Comparison of ENCODE assay signal across 1 cellular context in the genomic region with DNA sequence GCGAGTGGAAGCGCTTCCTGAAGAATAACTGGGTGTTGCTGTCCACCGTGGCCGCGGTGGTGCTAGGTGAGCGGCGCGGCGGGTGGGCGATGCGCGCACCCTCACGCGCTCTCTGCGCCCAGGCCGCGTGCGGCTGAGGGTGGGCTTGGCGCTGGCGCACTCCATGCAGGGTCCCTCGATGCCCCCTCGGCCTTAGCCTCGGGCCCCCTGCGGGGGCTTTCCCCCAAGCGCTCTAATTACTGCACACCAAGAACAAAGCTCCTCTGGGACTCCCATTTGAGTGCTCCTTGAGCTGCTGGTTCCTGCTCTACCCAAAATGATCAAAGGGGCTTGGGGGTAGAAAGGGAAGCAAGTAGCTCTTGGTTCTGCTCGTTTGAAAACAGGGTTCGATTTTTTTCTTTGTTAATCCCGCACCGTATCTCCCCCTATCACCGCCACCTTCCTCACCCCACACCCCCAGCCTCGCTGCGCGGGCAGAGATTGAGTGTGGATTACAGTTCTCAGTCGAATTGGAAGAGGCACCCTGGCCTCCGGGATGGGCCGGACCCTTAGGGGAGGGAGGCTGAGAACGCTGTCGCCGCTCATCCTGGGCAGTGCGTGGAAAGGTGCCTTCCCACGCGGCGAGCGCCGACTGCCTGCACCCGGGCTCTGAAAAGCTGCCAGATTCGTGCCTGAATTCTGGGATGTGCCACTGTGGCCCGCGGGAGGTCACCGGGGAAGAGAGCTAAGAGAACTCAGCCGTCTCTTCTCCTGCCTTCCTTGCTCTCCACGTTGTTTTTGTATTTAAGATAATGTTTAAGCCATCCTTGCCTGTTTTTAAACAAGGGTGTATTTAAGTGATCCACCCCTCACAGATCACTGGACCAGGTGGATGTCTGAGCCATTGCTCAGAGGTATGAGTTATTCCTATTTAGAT.
A peak's percentile ranks its signal among the peaks of the same experiment; 100 is the strongest.
TF ChIP-seq lines count a peak whose summit lies in the region.

No MANE protein-coding gene starts in this region.

TF ChIP-seq in H1, 55 proteins besides CTCF, POLR2A, EP300 and RAD21 (continued from another document):
- peak; percentile 48; the same call in 1 of the 2 replicates for TF ChIP-seq SUZ12 (IDR thresholded peaks at IDR 0.05; ENCODE audit: low read length)
- no peak for TF ChIP-seq CHD1 (IDR thresholded peaks at IDR 0.05; ENCODE audit: low read depth, low read length)
- no peak for TF ChIP-seq SP4 (IDR thresholded peaks at IDR 0.05; ENCODE audit: low read length)
- TF ChIP-seq EGR1 (IDR thresholded peaks at IDR 0.05; ENCODE audit: borderline replicate concordance, low read depth, low read length) = no peak
- 0 out of 2 replicates have a peak, but pooled peaks have one; percentile 1 for TF ChIP-seq RBBP5 (IDR thresholded peaks at IDR 0.05; ENCODE audit: borderline replicate concordance, low read depth, low read length)
- TF ChIP-seq BACH1 (IDR thresholded peaks at IDR 0.05; ENCODE audit: low read length) = peak; percentile 17
- TF ChIP-seq CBX5 (IDR thresholded peaks at IDR 0.05; ENCODE audit: low read depth, low read length) = no peak
- TF ChIP-seq, protein P1, sequence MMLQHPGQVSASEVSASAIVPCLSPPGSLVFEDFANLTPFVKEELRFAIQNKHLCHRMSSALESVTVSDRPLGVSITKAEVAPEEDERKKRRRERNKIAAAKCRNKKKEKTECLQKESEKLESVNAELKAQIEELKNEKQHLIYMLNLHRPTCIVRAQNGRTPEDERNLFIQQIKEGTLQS (IDR thresholded peaks at IDR 0.05; ENCODE audit: insufficient read depth, low read depth, low read length) = no peak
- TF ChIP-seq POU5F1 (IDR thresholded peaks at IDR 0.05; ENCODE audit: low read depth, low read length) = no peak
- TF ChIP-seq YY1 (IDR thresholded peaks at IDR 0.05; ENCODE audit: low read depth, low read length) = no peak
- TF ChIP-seq, protein P2, sequence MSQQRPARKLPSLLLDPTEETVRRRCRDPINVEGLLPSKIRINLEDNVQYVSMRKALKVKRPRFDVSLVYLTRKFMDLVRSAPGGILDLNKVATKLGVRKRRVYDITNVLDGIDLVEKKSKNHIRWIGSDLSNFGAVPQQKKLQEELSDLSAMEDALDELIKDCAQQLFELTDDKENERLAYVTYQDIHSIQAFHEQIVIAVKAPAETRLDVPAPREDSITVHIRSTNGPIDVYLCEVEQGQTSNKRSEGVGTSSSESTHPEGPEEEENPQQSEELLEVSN (IDR thresholded peaks at IDR 0.05) = no peak
- TF ChIP-seq BCL11A (IDR thresholded peaks at IDR 0.05; ENCODE audit: low read depth in 2 of 2, low read length in 2 of 2) = no peak
- TF ChIP-seq SP1 (IDR thresholded peaks at IDR 0.05; ENCODE audit: low read depth, low read length) = no peak
- TF ChIP-seq MAFK (IDR thresholded peaks at IDR 0.05; ENCODE audit: low read depth, low read length) = no peak
- TF ChIP-seq JUN (IDR thresholded peaks at IDR 0.05; ENCODE audit: low read depth, low read length) = no peak
- TF ChIP-seq TAF7 (optimal IDR thresholded peaks at IDR 0.05; ENCODE audit: borderline replicate concordance, low read depth, low read length) = no peak
- no peak for TF ChIP-seq CTBP2 (IDR thresholded peaks at IDR 0.05; ENCODE audit: borderline replicate concordance, insufficient read depth, insufficient read length, low read length)
- TF ChIP-seq KDM5A (IDR thresholded peaks at IDR 0.05; ENCODE audit: low read length) = no peak
- no peak for TF ChIP-seq BRCA1 (IDR thresholded peaks at IDR 0.05; ENCODE audit: low read depth, low read length)
- TF ChIP-seq ASH2L (IDR thresholded peaks at IDR 0.05; ENCODE audit: low read length) = peak; percentile 16
- no peak for TF ChIP-seq ZNF274 (IDR thresholded peaks at IDR 0.05; ENCODE audit: borderline replicate concordance, extremely low read depth, low read length)
- no peak for TF ChIP-seq RFX5 (IDR thresholded peaks at IDR 0.05; ENCODE audit: borderline replicate concordance, low read depth, low read length)
- no peak for TF ChIP-seq NRF1 (IDR thresholded peaks at IDR 0.05; ENCODE audit: low read depth, low read length)
- no peak for TF ChIP-seq NANOG (IDR thresholded peaks at IDR 0.05; ENCODE audit: insufficient read depth, low read depth, low read length, poor library complexity, severe bottlenecking)
- TF ChIP-seq KDM1A (IDR thresholded peaks at IDR 0.05; ENCODE audit: borderline replicate concordance, low read length) = peak; percentile 31; the same call in 1 of the 2 replicates
- TF ChIP-seq GABPA (IDR thresholded peaks at IDR 0.05; ENCODE audit: borderline replicate concordance, insufficient read depth, low read length) = no peak
- TF ChIP-seq, protein P3, sequence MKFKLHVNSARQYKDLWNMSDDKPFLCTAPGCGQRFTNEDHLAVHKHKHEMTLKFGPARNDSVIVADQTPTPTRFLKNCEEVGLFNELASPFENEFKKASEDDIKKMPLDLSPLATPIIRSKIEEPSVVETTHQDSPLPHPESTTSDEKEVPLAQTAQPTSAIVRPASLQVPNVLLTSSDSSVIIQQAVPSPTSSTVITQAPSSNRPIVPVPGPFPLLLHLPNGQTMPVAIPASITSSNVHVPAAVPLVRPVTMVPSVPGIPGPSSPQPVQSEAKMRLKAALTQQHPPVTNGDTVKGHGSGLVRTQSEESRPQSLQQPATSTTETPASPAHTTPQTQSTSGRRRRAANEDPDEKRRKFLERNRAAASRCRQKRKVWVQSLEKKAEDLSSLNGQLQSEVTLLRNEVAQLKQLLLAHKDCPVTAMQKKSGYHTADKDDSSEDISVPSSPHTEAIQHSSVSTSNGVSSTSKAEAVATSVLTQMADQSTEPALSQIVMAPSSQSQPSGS (IDR thresholded peaks at IDR 0.05; ENCODE audit: low read length) = no peak
- TF ChIP-seq TEAD4 (IDR thresholded peaks at IDR 0.05; ENCODE audit: low read depth, low read length) = no peak
- no peak for TF ChIP-seq RNF2 (IDR thresholded peaks at IDR 0.05; ENCODE audit: borderline replicate concordance, low read depth, low read length, missing control alignments, poor library complexity, severe bottlenecking)
- no peak for TF ChIP-seq RXRA (IDR thresholded peaks at IDR 0.05; ENCODE audit: insufficient read depth, low read depth, low read length)
- TF ChIP-seq, protein P4, sequence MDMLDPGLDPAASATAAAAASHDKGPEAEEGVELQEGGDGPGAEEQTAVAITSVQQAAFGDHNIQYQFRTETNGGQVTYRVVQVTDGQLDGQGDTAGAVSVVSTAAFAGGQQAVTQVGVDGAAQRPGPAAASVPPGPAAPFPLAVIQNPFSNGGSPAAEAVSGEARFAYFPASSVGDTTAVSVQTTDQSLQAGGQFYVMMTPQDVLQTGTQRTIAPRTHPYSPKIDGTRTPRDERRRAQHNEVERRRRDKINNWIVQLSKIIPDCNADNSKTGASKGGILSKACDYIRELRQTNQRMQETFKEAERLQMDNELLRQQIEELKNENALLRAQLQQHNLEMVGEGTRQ (IDR thresholded peaks at IDR 0.05; ENCODE audit: low read length) = no peak
- TF ChIP-seq SIRT6 (IDR thresholded peaks at IDR 0.05; ENCODE audit: low read length) = no peak
- no peak for TF ChIP-seq JUND (IDR thresholded peaks at IDR 0.05; ENCODE audit: low read length)
- TF ChIP-seq CBX8 (IDR thresholded peaks at IDR 0.05; ENCODE audit: borderline replicate concordance, low read depth, low read length) = no peak
- TF ChIP-seq, protein P5, sequence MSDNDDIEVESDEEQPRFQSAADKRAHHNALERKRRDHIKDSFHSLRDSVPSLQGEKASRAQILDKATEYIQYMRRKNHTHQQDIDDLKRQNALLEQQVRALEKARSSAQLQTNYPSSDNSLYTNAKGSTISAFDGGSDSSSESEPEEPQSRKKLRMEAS (IDR thresholded peaks at IDR 0.05) = no peak; the same call in none of the 2 replicates
- 0 out of 4 replicates have a peak, but pooled peaks of 1 of the 2 experiments have one; percentile 10 for TF ChIP-seq HDAC2 (IDR thresholded peaks at IDR 0.05; ENCODE audit: borderline replicate concordance in 1 of 2, low read depth in 2 of 2, low read length in 2 of 2)
- no peak for TF ChIP-seq SIX5 (IDR thresholded peaks at IDR 0.05; ENCODE audit: low read depth, low read length)
- TF ChIP-seq CREB1 (IDR thresholded peaks at IDR 0.05) = no peak
- 0 out of 2 replicates have a peak, but pooled peaks have one; percentile 30 for TF ChIP-seq PHF8 (conservative IDR thresholded peaks at IDR 0.05; ENCODE audit: low read depth, low read length)
- TF ChIP-seq HDAC6 (IDR thresholded peaks at IDR 0.05; ENCODE audit: low read depth, low read length) = no peak
- TF ChIP-seq CHD2 (IDR thresholded peaks at IDR 0.05; ENCODE audit: low read length) = no peak
